8 cellular contexts compared by ENCODE assay signal in the genomic region with DNA sequence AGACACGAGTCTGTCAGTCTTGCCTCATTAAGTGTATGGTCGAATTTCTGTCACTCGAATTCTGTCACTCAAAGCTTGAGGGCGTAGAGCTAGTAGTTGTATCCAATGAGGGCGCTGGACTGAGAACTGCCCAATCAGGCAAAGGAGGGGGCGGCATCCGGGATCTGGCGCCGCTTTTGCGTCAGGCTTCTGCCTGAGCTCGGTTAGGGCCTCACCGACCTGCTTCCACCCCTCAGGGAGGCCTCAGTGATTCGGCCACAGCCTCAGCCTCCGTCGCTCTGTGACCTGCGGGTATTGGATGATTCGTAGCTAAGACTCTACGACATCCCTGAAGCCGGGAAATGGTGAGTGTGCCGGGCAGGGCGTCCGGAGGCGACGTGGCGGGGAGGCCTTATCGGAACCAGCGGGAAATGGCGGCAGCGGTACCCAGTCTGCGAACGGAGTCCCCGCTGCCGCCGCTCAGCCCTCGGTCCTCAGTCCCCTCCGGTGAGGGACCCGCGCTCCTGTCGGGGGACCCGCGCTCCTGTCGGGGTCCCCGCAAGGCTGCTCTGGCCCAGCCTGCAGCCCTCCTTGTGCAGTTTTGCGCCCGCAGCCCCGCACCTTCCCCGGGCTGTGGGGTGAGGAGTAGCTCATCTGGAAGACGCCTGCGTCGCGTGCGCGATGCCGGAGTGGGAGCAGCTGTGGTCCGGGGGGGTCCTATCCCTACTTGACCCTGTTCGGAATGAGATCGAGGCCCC.
DNase-seq lines count a peak whose midpoint lies in the region; FAIRE-seq and TF ChIP-seq lines count a peak whose summit lies in the region.

No MANE protein-coding gene starts in this region.

- peak overlapping the region; percentile 75 for H3K9ac ChIP-seq in SK-N-SH

- peak; percentile 51 for DNase-seq in AG09319 (ENCODE audit: extremely low read depth, low read depth)
- peak; percentile 90 for DNase-seq in SK-N-SH
- peak; percentile 92 for DNase-seq in fibroblast of villous mesenchyme (ENCODE audit: low read depth)
- DNase-seq in urothelium cell line (ENCODE audit: low spot score), result peak; percentile 58
- DNase-seq in NCI-H128 (lab: John Stamatoyannopoulos, UW; ENCODE audit: unreplicated experiment), result no peak
- no peak for DNase-seq in stimulated activated CD4-positive, alpha-beta T cell treated with anti-CD3 and anti-CD28 coated beads, Interleukin-15, amount 100 ng/mL, for 24 hours
- no peak for DNase-seq in 8988T

- no peaks in the 10 kb centered on the region for H3K9me3 ChIP-seq in SK-N-SH
- H3K9me3 ChIP-seq in muscle layer of duodenum (ENCODE audit: control insufficient read depth in 1 of 2, low read length in 2 of 2), result no peaks in the 10 kb centered on the region

- peak overlapping the region in 1 of 2 experiments; percentile 34; a peak in 2 of 4 replicates for H3K27ac ChIP-seq in SK-N-SH (ENCODE audit: low read depth in 2 of 2, low read length in 1 of 2)
- H3K27ac ChIP-seq in muscle layer of duodenum (ENCODE audit: low read length), result peak overlapping the region; percentile 23

- TF ChIP-seq CTCF in AG09319 (IDR thresholded peaks at IDR 0.05; ENCODE audit: low read depth, low read length) (no peak), SK-N-SH (IDR thresholded peaks at IDR 0.05) (no peak), fibroblast of villous mesenchyme (IDR thresholded peaks at IDR 0.05; ENCODE audit: insufficient read depth, low read depth, low read length) (no peak)

- no peak for TF ChIP-seq EP300 in SK-N-SH (IDR thresholded peaks at IDR 0.05; ENCODE audit: borderline replicate concordance in 1 of 2, low read depth in 1 of 2, low read length in 1 of 2)

- CTCF ChIA-PET in SK-N-SH (lab: Yijun Ruan, JAX), result no interaction called here

- H3K27me3 ChIP-seq in SK-N-SH (ENCODE audit: insufficient read depth), result no peaks in the 10 kb centered on the region
- no peaks in the 10 kb centered on the region for H3K27me3 ChIP-seq in muscle layer of duodenum (ENCODE audit: low read depth, low read length)

- H4K20me1 ChIP-seq in SK-N-SH (ENCODE audit: insufficient read depth), result no peaks in the 10 kb centered on the region

- H3K36me3 ChIP-seq in SK-N-SH (replicated peaks in 1 of 2; ENCODE audit: control insufficient read depth in 1 of 2, insufficient read depth in 2 of 2, low read length in 1 of 2) (no peaks in the 10 kb centered on the region), muscle layer of duodenum (ENCODE audit: control insufficient read depth in 1 of 2, insufficient read depth in 2 of 2, low read length in 2 of 2) (no peaks in the 10 kb centered on the region)

- peaks cover 28% of the 10 kb centered on the region; the same call in 1 of the 2 replicates for H3K79me2 ChIP-seq in SK-N-SH (ENCODE audit: insufficient read depth)

- no peak for FAIRE-seq in urothelium cell line (lab: Jason Lieb, UNC)

- peak overlapping the region; percentile 81 for H3K4me2 ChIP-seq in SK-N-SH

- under 1% methylated on average over 17 of the region's 57 CpGs for WGBS in SK-N-SH (ENCODE audit: low lambda C conversion rate)

- POLR2A ChIA-PET in SK-N-SH (lab: Yijun Ruan, JAX), result interaction anchor here (0.7 to 1.0 kb wide), 3 partner anchors 12 to 287 kb away, joined by 3 to 4 read pairs (median 3); partner anchors contain the start of gene ZNF732

- H2AFZ ChIP-seq in SK-N-SH (ENCODE audit: low read depth), result peak overlapping the region; percentile 39; the same call in 1 of the 2 replicates

- no peaks in the 10 kb centered on the region for H3F3A ChIP-seq in SK-N-SH (replicated peaks; ENCODE audit: insufficient read depth)

- TF ChIP-seq RAD21 in SK-N-SH (IDR thresholded peaks at IDR 0.05; ENCODE audit: low read length), result no peak

- H3K4me3 ChIP-seq in SK-N-SH (ENCODE audit: low read depth in 2 of 2, low read length in 1 of 2), result peak overlapping the region; percentile 64 to 75
- peak overlapping the region; percentile 84 for H3K4me3 ChIP-seq in fibroblast of villous mesenchyme (ENCODE audit: low read depth, low read length)
- H3K4me3 ChIP-seq in muscle layer of duodenum (ENCODE audit: low read depth in 1 of 2, low read length in 2 of 2), result peak overlapping the region; percentile 60 to 71

- H3K4me1 ChIP-seq in SK-N-SH (ENCODE audit: control insufficient read depth in 1 of 2, insufficient read depth in 2 of 2, low read depth in 1 of 2, low read length in 1 of 2) (peaks cover 0 to 9% of the 10 kb centered on the region in 2 experiments; a peak in 1 of 4 replicates), muscle layer of duodenum (ENCODE audit: control insufficient read depth in 1 of 2, insufficient read depth in 2 of 2, low read length in 2 of 2) (no peaks in the 10 kb centered on the region)

- H3K9me2 ChIP-seq in SK-N-SH, result no peaks in the 10 kb centered on the region

TF ChIP-seq in SK-N-SH, 30 proteins besides CTCF, POLR2A, EP300 and RAD21:
- peak; percentile 43; the same call in 1 of the 2 replicates for TF ChIP-seq POLR2AphosphoS5 (IDR thresholded peaks at IDR 0.05; ENCODE audit: low read depth, low read length)
- TF ChIP-seq, protein P1, sequence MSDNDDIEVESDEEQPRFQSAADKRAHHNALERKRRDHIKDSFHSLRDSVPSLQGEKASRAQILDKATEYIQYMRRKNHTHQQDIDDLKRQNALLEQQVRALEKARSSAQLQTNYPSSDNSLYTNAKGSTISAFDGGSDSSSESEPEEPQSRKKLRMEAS (IDR thresholded peaks at IDR 0.05; ENCODE audit: low read depth), result 0 out of 2 replicates have a peak, but pooled peaks have one; percentile 45
- TF ChIP-seq PBX3 (IDR thresholded peaks at IDR 0.05), result peak; percentile 92
- no peak for TF ChIP-seq FOXM1 (IDR thresholded peaks at IDR 0.05; ENCODE audit: low read depth)
- TF ChIP-seq FOXJ3 (CRISPR knock-in tag; IDR thresholded peaks at IDR 0.05), result no peak
- TF ChIP-seq YY1 (IDR thresholded peaks at IDR 0.05; ENCODE audit: low read depth), result peak; percentile 44; the same call in 1 of the 2 replicates
- peak; percentile 67 for TF ChIP-seq MXI1 (IDR thresholded peaks at IDR 0.05; ENCODE audit: low read depth, low read length)
- TF ChIP-seq TAF1 (IDR thresholded peaks at IDR 0.05; ENCODE audit: borderline replicate concordance, low read depth, low read length), result 0 out of 2 replicates have a peak, but pooled peaks have one; percentile 22
- no peak for TF ChIP-seq NRF1 (IDR thresholded peaks at IDR 0.05; ENCODE audit: low read depth, low read length)

Comparison
In these comparisons a context has a peak if more than half of its experiments do, and no peak if none do; other contexts are left out.
1. DNase-seq: peak in AG09319 (single experiment), SK-N-SH (single experiment), fibroblast of villous mesenchyme (single experiment) and urothelium cell line (single experiment); none in NCI-H128 (single experiment), stimulated activated CD4-positive, alpha-beta T cell treated with anti-CD3 and anti-CD28 coated beads, Interleukin-15, amount 100 ng/mL, for 24 hours (single experiment) and 8988T (single experiment).
2. Peak in every context shown above with its lines, with median percentiles within 50 percentile points of each other: H3K4me3 ChIP-seq.